Comparison of ENCODE assay signal across 17 cellular contexts in genomic region chrX:39988496-39988895, GRCh38.
A peak's percentile ranks its signal among the peaks of the same experiment; 100 is the strongest.
DNase-seq lines count a peak whose midpoint lies in the region; ATAC-seq, FAIRE-seq and TF ChIP-seq lines count a peak whose summit lies in the region.
"Had no signal": no experiment of that assay in that cellular context is flagged by ENCODE, and none has a peak within 500 bp of the region (broad histone marks: within the 10 kb centered on the region; RNA-seq: fewer than 3 reads in every experiment).

No MANE protein-coding gene starts in this region.

- TF ChIP-seq POLR2A in endothelial cell of umbilical vein (IDR thresholded peaks at IDR 0.05; ENCODE audit: low read depth, low read length), result no peak

- BruUV-seq in endothelial cell of umbilical vein (replicated peaks; lab: Mats Ljungman, UMichigan), result no TSS peak

- no peak overlapping the region for H3K4me3 Mint-ChIP-seq in nephron
- H3K4me3 Mint-ChIP-seq: CD4-positive, alpha-beta memory T cell; HFFc6 had no signal

- H3K27ac ChIP-seq in left ventricle myocardium inferior (replicated peaks), result no peak overlapping the region
- no peak overlapping the region for H3K27ac ChIP-seq in endothelial cell of umbilical vein (ENCODE audit: insufficient read depth, low read depth, low read length)

- dilution Hi-C loops in endothelial cell of umbilical vein (cut with MboI; ENCODE audit: extremely low pct_ligation_motif_present, low sequenced_read_pairs), result no loop called here

- no peak for DNase-seq in Right ventricle myocardium superior
- DNase-seq in left ventricle myocardium inferior, result no peak
- DNase-seq in endothelial cell of umbilical vein (ENCODE audit: low read depth, low spot score), result no peak
- DNase-seq in DMS79 (lab: John Stamatoyannopoulos, UW), result no peak
- DNase-seq: C1 segment of cervical spinal cord; Calu3; CD4-positive, alpha-beta memory T cell; COR-L47; DMS79 treated with DMSO at 0.1 percent for 48 hours; GF-D8; GOT3; HFFc6 had no signal

- H3K4me1 ChIP-seq in left ventricle myocardium inferior (peaks cover 8% of the 10 kb centered on the region), endothelial cell of umbilical vein (ENCODE audit: control insufficient read depth, extremely low read depth, insufficient read depth, low read length) (no peaks in the 10 kb centered on the region)
- H3K4me1 ChIP-seq: HAP-1 had no signal

- no peak overlapping the region for H2AFZ ChIP-seq in endothelial cell of umbilical vein (ENCODE audit: low read depth, low read length)

- H3K27ac Mint-ChIP-seq in nephron, result peak overlapping the region in 2 of 3 experiments; percentile 13 to 76
- H3K27ac Mint-ChIP-seq: CD4-positive, alpha-beta memory T cell; HFFc6 had no signal

- peak; percentile 47 for ATAC-seq in Right ventricle myocardium superior (ENCODE audit: poor library complexity)
- ATAC-seq in HG03342 (IDR thresholded peaks at IDR 0.05; ENCODE audit: unreplicated experiment), result no peak

- POLR2A ChIA-PET in endothelial cell of umbilical vein (lab: Charles Lee), result no interaction called here

- TF ChIP-seq CTCF in left ventricle myocardium inferior (IDR thresholded peaks at IDR 0.05; ENCODE audit: borderline replicate concordance), result no peak
- TF ChIP-seq CTCF in endothelial cell of umbilical vein (IDR thresholded peaks at IDR 0.05; ENCODE audit: extremely low read depth in 1 of 2, insufficient read depth in 1 of 2, low read depth in 1 of 2, low read length in 2 of 2), result no peak
- TF ChIP-seq CTCF in nephron (IDR thresholded peaks at IDR 0.05; ENCODE audit: unreplicated experiment in 3 of 3), result no peak

- H3K27me3 ChIP-seq in left ventricle myocardium inferior (ENCODE audit: low read depth), result no peaks in the 10 kb centered on the region
- H3K27me3 ChIP-seq in endothelial cell of umbilical vein (ENCODE audit: control insufficient read depth in 2 of 2, insufficient read depth in 2 of 2, low read length in 2 of 2), result no peaks in the 10 kb centered on the region

- H4K20me1 ChIP-seq in endothelial cell of umbilical vein (replicated peaks; ENCODE audit: control insufficient read depth, extremely low read depth, insufficient read depth, low read length), result no peaks in the 10 kb centered on the region

- no peak overlapping the region for H3K4me2 ChIP-seq in endothelial cell of umbilical vein (ENCODE audit: insufficient read depth, low read length)

- H3K36me3 ChIP-seq in left ventricle myocardium inferior (no peaks in the 10 kb centered on the region), endothelial cell of umbilical vein (ENCODE audit: control insufficient read depth in 2 of 2, extremely low read depth in 1 of 2, insufficient read depth in 2 of 2, low read length in 2 of 2) (no peaks in the 10 kb centered on the region)
- H3K36me3 ChIP-seq: HAP-1 had no signal

- peak; percentile 80 for FAIRE-seq in endothelial cell of umbilical vein (lab: Jason Lieb, UNC)
- FAIRE-seq: GM12891, H54 had no signal

- H3K36me3 Mint-ChIP-seq in nephron (ENCODE audit: low read depth), result no peaks in the 10 kb centered on the region
- H3K36me3 Mint-ChIP-seq: CD4-positive, alpha-beta memory T cell had no signal

- H3K79me2 ChIP-seq in endothelial cell of umbilical vein (ENCODE audit: control insufficient read depth, insufficient read depth, low read length), result no peaks in the 10 kb centered on the region

- H3K4me1 Mint-ChIP-seq in nephron, result peaks cover 26% of the 10 kb centered on the region
- H3K4me1 Mint-ChIP-seq: CD4-positive, alpha-beta memory T cell had no signal

- H3K9me3 ChIP-seq in left ventricle myocardium inferior (replicated peaks) (no peaks in the 10 kb centered on the region), endothelial cell of umbilical vein (replicated peaks; ENCODE audit: control insufficient read depth, insufficient read depth, low read length) (no peaks in the 10 kb centered on the region)
- H3K9me3 ChIP-seq: HAP-1 had no signal

- H3K9me1 ChIP-seq in endothelial cell of umbilical vein (replicated peaks; ENCODE audit: control insufficient read depth, extremely low read depth, insufficient read depth, low read length), result no peaks in the 10 kb centered on the region

- H3K9ac ChIP-seq in endothelial cell of umbilical vein (replicated peaks; ENCODE audit: extremely low read depth, insufficient read depth, low read length), result no peak overlapping the region

- peaks cover 23% of the 10 kb centered on the region for H3K27me3 Mint-ChIP-seq in nephron (ENCODE audit: low read depth)
- H3K27me3 Mint-ChIP-seq: CD4-positive, alpha-beta memory T cell had no signal

- H3K9me3 Mint-ChIP-seq in nephron, result peaks cover 14% of the 10 kb centered on the region
- H3K9me3 Mint-ChIP-seq: HFFc6 had no signal

- CTCF ChIA-PET in endothelial cell of umbilical vein (lab: Charles Lee), result interaction anchor here (0.6 kb wide), 1 partner anchor 107 kb away, joined by 4 read pairs; no protein-coding TSS in a partner anchor

- no peak overlapping the region for H3K4me3 ChIP-seq in left ventricle myocardium inferior
- H3K4me3 ChIP-seq in endothelial cell of umbilical vein (replicated peaks in 1 of 3; ENCODE audit: insufficient read depth in 1 of 3, low read depth in 1 of 3, low read length in 3 of 3), result no peak overlapping the region
- H3K4me3 ChIP-seq: HAP-1 had no signal

- intact Hi-C loops in Right ventricle myocardium superior (cut with DNase I), result no loop called here
- intact Hi-C loops in left ventricle myocardium inferior (cut with micrococcal nuclease), result no loop called here
- intact Hi-C loops in endothelial cell of umbilical vein (cut with micrococcal nuclease), result no loop called here

TF ChIP-seq in endothelial cell of umbilical vein, 7 proteins besides CTCF, POLR2A, EP300 and RAD21:
- no peak for TF ChIP-seq FOS (IDR thresholded peaks at IDR 0.05; ENCODE audit: borderline replicate concordance, insufficient read depth, low read length)
- TF ChIP-seq MAX (IDR thresholded peaks at IDR 0.05; ENCODE audit: insufficient read depth, insufficient read length), result no peak
- no peak for TF ChIP-seq GATA2 (IDR thresholded peaks at IDR 0.05; ENCODE audit: insufficient read depth, insufficient read length, low read depth, low read length)
- no peak for TF ChIP-seq POLR2AphosphoS5 (IDR thresholded peaks at IDR 0.05; ENCODE audit: insufficient read depth, low read depth, low read length)
- TF ChIP-seq JUN (IDR thresholded peaks at IDR 0.05; ENCODE audit: borderline replicate concordance, insufficient read depth, insufficient read length, low read depth), result no peak
- TF ChIP-seq MYC (IDR thresholded peaks at IDR 0.05; ENCODE audit: low read depth, low read length), result no peak
- no peak for TF ChIP-seq EZH2 (IDR thresholded peaks at IDR 0.05; ENCODE audit: borderline replicate concordance, low read depth, low read length, severe bottlenecking)
